In the genomic region with DNA sequence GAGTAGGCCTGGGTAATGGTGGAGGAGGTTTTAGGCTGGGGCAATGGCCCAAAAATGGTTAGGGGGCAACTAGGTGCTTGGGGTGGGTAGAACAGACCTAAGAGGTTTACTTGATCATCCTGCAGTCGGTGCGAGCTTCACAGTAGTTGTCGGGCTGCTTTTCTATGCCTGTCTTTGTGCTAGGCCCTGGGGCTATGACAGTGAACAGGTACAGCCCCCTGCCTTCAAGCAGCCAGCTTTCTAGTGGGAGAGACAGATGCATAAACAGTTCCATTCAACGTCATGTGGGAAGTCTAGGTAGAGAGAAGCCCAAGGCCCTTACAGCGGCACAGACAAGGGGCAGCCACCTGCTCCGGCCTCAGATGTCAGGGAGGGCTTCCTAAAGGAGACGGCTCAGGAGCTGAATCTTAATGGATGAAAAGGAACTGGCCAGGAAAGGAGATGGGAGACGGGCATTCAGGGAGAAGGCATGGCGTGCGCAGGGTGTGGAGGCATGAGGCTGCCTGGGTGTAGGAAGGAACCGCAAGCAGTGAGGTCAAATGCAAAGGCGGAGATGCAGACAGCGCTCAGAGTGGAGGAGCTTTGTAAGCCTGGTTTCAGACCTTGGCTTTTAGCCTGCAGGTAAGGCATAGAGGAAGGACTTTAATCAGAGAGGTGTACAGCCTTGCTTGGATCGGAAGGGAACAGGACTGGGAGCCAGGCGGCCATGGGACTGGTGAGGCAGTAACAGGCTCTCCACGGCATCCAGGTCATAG, we compare ENCODE assay signal across 15 cellular contexts. TPM values are rescaled to one million over a fixed set of nuclear protein-coding genes. Genes with fewer than 3 reads are reported as not detected.
DNase-seq lines count a peak whose midpoint lies in the region; ATAC-seq and TF ChIP-seq lines count a peak whose summit lies in the region.
"Had no signal": no experiment of that assay in that cellular context is flagged by ENCODE, and none has a peak within 500 bp of the region (broad histone marks: within the 10 kb centered on the region; RNA-seq: fewer than 3 reads in every experiment).

No MANE protein-coding gene starts in this region.

- CTCF ChIA-PET in SK-N-SH (lab: Yijun Ruan, JAX) = interaction anchor here (0.6 to 1.4 kb wide), 4 partner anchors 30 to 966 kb away, joined by 3 to 5 read pairs (median 3); no protein-coding TSS in a partner anchor
- CTCF ChIA-PET in T-cell (lab: Charles Lee) = no interaction called here

- H3K4me3 ChIP-seq in SK-N-SH (ENCODE audit: low read depth in 2 of 2, low read length in 1 of 2) (no peak overlapping the region), brain microvascular endothelial cell (ENCODE audit: low read depth, low read length) (no peak overlapping the region), mesenchymal stem cell (ENCODE audit: insufficient read depth in 1 of 2, low read depth in 1 of 2, low read length in 2 of 2) (no peak overlapping the region), smooth muscle cell (no peak overlapping the region)
- H3K4me3 ChIP-seq: K562, ovary, SJCRH30, suprapubic skin had no signal

- H3K4me1 Mint-ChIP-seq in T-cell = peaks cover 0 to 7% (median 3%) of the 10 kb centered on the region in 3 donors

- H3K18ac ChIP-seq in mesenchymal stem cell (ENCODE audit: low read depth in 1 of 2, low read length in 2 of 2) = peak overlapping the region in 1 of 2 experiments; percentile 64

- H3K14ac ChIP-seq in mesenchymal stem cell (ENCODE audit: low read length in 2 of 2) = no peak overlapping the region

- peak overlapping the region; percentile 27 for H2AK5ac ChIP-seq in mesenchymal stem cell (ENCODE audit: low read length, severe bottlenecking)

- H3F3A ChIP-seq in SK-N-SH (replicated peaks; ENCODE audit: insufficient read depth) = peaks cover 13% of the 10 kb centered on the region
- H3F3A ChIP-seq in smooth muscle cell (ENCODE audit: low read depth) = peaks cover 33% of the 10 kb centered on the region

- H3K4me1 ChIP-seq in SK-N-SH (ENCODE audit: control insufficient read depth in 1 of 2, insufficient read depth in 2 of 2, low read depth in 1 of 2, low read length in 1 of 2) = peaks cover 53 to 58% of the 10 kb centered on the region in 2 experiments
- H3K4me1 ChIP-seq in mesenchymal stem cell (ENCODE audit: control insufficient read depth, insufficient read depth, low read depth, low read length) = peaks cover 50% of the 10 kb centered on the region
- H3K4me1 ChIP-seq in smooth muscle cell (ENCODE audit: low read depth) = peaks cover 50% of the 10 kb centered on the region

- ATAC-seq in SK-N-SH treated with all-trans-retinoic acid at 6 μM for 48 hours (no peak), HG03139 (IDR thresholded peaks at IDR 0.05; ENCODE audit: unreplicated experiment) (no peak), T-cell (replicated peaks in 1 of 4) (no peak)
- ATAC-seq: HCT116 had no signal

- peak overlapping the region; percentile 65 for H3K4me2 ChIP-seq in SK-N-SH
- H3K4me2 ChIP-seq in mesenchymal stem cell (ENCODE audit: low read length, poor library complexity, severe bottlenecking) = no peak overlapping the region
- peak overlapping the region; percentile 68 for H3K4me2 ChIP-seq in smooth muscle cell

- H3K36me3 ChIP-seq in SK-N-SH (replicated peaks in 1 of 2; ENCODE audit: control insufficient read depth in 1 of 2, insufficient read depth in 2 of 2, low read length in 1 of 2) (peaks cover 5 to 19% of the 10 kb centered on the region in 2 experiments), brain microvascular endothelial cell (replicated peaks) (no peaks in the 10 kb centered on the region), mesenchymal stem cell (ENCODE audit: control insufficient read depth in 1 of 2, insufficient read depth in 2 of 2, low read depth in 1 of 2, low read length in 2 of 2) (peaks cover 0 to 2% of the 10 kb centered on the region in 2 experiments), smooth muscle cell (ENCODE audit: low read depth) (no peaks in the 10 kb centered on the region)
- H3K36me3 ChIP-seq: ovary, SJCRH30, suprapubic skin had no signal

- H3K79me1 ChIP-seq in mesenchymal stem cell (replicated peaks; ENCODE audit: low read length, poor library complexity, severe bottlenecking) = peaks cover 31% of the 10 kb centered on the region

- no peaks in the 10 kb centered on the region for H3K36me3 Mint-ChIP-seq in T-cell
- H3K36me3 Mint-ChIP-seq: CD4-positive, alpha-beta memory T cell had no signal

- no peak overlapping the region for H3K23ac ChIP-seq in mesenchymal stem cell (ENCODE audit: low read length in 2 of 2)

- POLR2A ChIA-PET in SK-N-SH (lab: Yijun Ruan, JAX) (no interaction called here), T-cell (lab: Charles Lee) (interaction anchor here in 1 of 2 donors (0.6 kb wide), 1 partner anchor 62 kb away, joined by 9 read pairs; no protein-coding TSS in a partner anchor)

- H2BK12ac ChIP-seq in mesenchymal stem cell (ENCODE audit: low read length in 2 of 2) = peak overlapping the region; percentile 17 to 80

- TF ChIP-seq CTCF in SK-N-SH (IDR thresholded peaks at IDR 0.05) = no peak
- TF ChIP-seq CTCF in brain microvascular endothelial cell (IDR thresholded peaks at IDR 0.05; ENCODE audit: low read depth, low read length, missing control alignments) = no peak
- TF ChIP-seq CTCF in smooth muscle cell (IDR thresholded peaks at IDR 0.05; ENCODE audit: borderline replicate concordance, insufficient read depth, poor library complexity, severe bottlenecking) = no peak

- peak overlapping the region; percentile 21; the same call in 1 of the 2 replicates for H3K9ac ChIP-seq in SK-N-SH
- peak overlapping the region; percentile 71 for H3K9ac ChIP-seq in mesenchymal stem cell (ENCODE audit: low read length)
- H3K9ac ChIP-seq in smooth muscle cell (ENCODE audit: low read depth) = peak overlapping the region; percentile 71

- peak overlapping the region; percentile 77 to 78; a peak in 3 of 4 replicates for H3K27ac ChIP-seq in SK-N-SH (ENCODE audit: low read depth in 2 of 2, low read length in 1 of 2)
- H3K27ac ChIP-seq in brain microvascular endothelial cell = peak overlapping the region; percentile 68
- H3K27ac ChIP-seq in mesenchymal stem cell (ENCODE audit: low read length, poor library complexity, severe bottlenecking) = no peak overlapping the region
- peak overlapping the region; percentile 92 for H3K27ac ChIP-seq in smooth muscle cell (ENCODE audit: low read depth)
- H3K27ac ChIP-seq: ovary, SJCRH30, suprapubic skin had no signal

- peak overlapping the region in 1 of 2 experiments; percentile 42 for H3K4ac ChIP-seq in mesenchymal stem cell (ENCODE audit: low read depth in 1 of 2, low read length in 2 of 2)

- H2BK15ac ChIP-seq in mesenchymal stem cell (ENCODE audit: low read depth, poor library complexity, severe bottlenecking) = no peak overlapping the region

- H3K27me3 Mint-ChIP-seq in T-cell = peaks cover 13 to 22% of the 10 kb centered on the region in 2 donors

- no peaks in the 10 kb centered on the region for H3K9me2 ChIP-seq in SK-N-SH

- H2AFZ ChIP-seq in SK-N-SH (ENCODE audit: low read depth) = no peak overlapping the region
- no peak overlapping the region for H2AFZ ChIP-seq in mesenchymal stem cell (ENCODE audit: low read depth, low read length)
- no peak overlapping the region for H2AFZ ChIP-seq in smooth muscle cell (ENCODE audit: low read depth)

- H3K27ac Mint-ChIP-seq in T-cell = no peak overlapping the region
- H3K27ac Mint-ChIP-seq: activated CD4-positive, alpha-beta memory T cell treated with anti-CD3 and anti-CD28 coated beads, Interleukin-2, amount 10 ng/mL, durations not matched to agents 7 days and 5 days; CD4-positive, alpha-beta memory T cell had no signal

- H3K79me2 ChIP-seq in SK-N-SH (ENCODE audit: insufficient read depth) (peaks cover 98% of the 10 kb centered on the region), smooth muscle cell (ENCODE audit: low read depth) (peaks cover 63% of the 10 kb centered on the region)

- no peak overlapping the region for H2BK5ac ChIP-seq in mesenchymal stem cell (ENCODE audit: low read depth, low read length, poor library complexity, severe bottlenecking)

- TF ChIP-seq RAD21 in SK-N-SH (IDR thresholded peaks at IDR 0.05; ENCODE audit: low read length) = no peak

- in situ Hi-C loops in brain microvascular endothelial cell (cut with HindIII; ENCODE audit: low pct_ligation_motif_present, low sequenced_read_pairs) = no loop called here

- WGBS in SK-N-SH (ENCODE audit: low lambda C conversion rate) = 97% methylated on average over 13 of the region's 16 CpGs
- 96% methylated on average over 16 of the region's 16 CpGs for WGBS in mesenchymal stem cell
- 92% methylated on average over 16 of the region's 16 CpGs for WGBS in smooth muscle cell (ENCODE audit: low lambda C conversion rate)

- H3K9me3 Mint-ChIP-seq in T-cell = no peaks in the 10 kb centered on the region
- H3K9me3 Mint-ChIP-seq: activated CD4-positive, alpha-beta memory T cell treated with anti-CD3 and anti-CD28 coated beads, Interleukin-2, amount 10 ng/mL, durations not matched to agents 7 days and 5 days; CD4-positive, alpha-beta memory T cell had no signal

- peak overlapping the region; percentile 34 for H4K91ac ChIP-seq in mesenchymal stem cell (ENCODE audit: low read length)

- TF ChIP-seq EP300 in SK-N-SH (IDR thresholded peaks at IDR 0.05; ENCODE audit: borderline replicate concordance in 1 of 2, low read depth in 1 of 2, low read length in 1 of 2) = no peak

- no peaks in the 10 kb centered on the region for H3K27me3 ChIP-seq in SK-N-SH (ENCODE audit: insufficient read depth)
- no peaks in the 10 kb centered on the region for H3K27me3 ChIP-seq in brain microvascular endothelial cell (replicated peaks)
- no peaks in the 10 kb centered on the region for H3K27me3 ChIP-seq in mesenchymal stem cell (ENCODE audit: control insufficient read depth in 1 of 2, insufficient read depth in 1 of 2, low read length in 2 of 2)
- no peaks in the 10 kb centered on the region for H3K27me3 ChIP-seq in smooth muscle cell (ENCODE audit: low read depth)
- H3K27me3 ChIP-seq: ovary, SJCRH30, suprapubic skin had no signal

- peak overlapping the region; percentile 0 for H4K8ac ChIP-seq in mesenchymal stem cell (ENCODE audit: low read length)

- H4K20me1 ChIP-seq in SK-N-SH (ENCODE audit: insufficient read depth) (peaks cover 75% of the 10 kb centered on the region), smooth muscle cell (ENCODE audit: low read depth) (peaks cover 89% of the 10 kb centered on the region)

- no peaks in the 10 kb centered on the region for H3K9me3 ChIP-seq in SK-N-SH
- no peaks in the 10 kb centered on the region for H3K9me3 ChIP-seq in mesenchymal stem cell (ENCODE audit: control insufficient read depth, low read length)
- H3K9me3 ChIP-seq in smooth muscle cell (replicated peaks; ENCODE audit: low read depth) = no peaks in the 10 kb centered on the region
- H3K9me3 ChIP-seq: ovary, SJCRH30, suprapubic skin had no signal

- H3K4me3 Mint-ChIP-seq in T-cell = no peak overlapping the region
- H3K4me3 Mint-ChIP-seq: activated CD4-positive, alpha-beta memory T cell treated with anti-CD3 and anti-CD28 coated beads, Interleukin-2, amount 10 ng/mL, durations not matched to agents 7 days and 5 days; CD4-positive, alpha-beta memory T cell had no signal

- DNase-seq in SK-N-SH (no peak), brain microvascular endothelial cell (no peak), mesenchymal stem cell (no peak), smooth muscle cell (lab: John Stamatoyannopoulos, UW; ENCODE audit: unreplicated experiment) (no peak), UCSD-AML1 (lab: John Stamatoyannopoulos, UW; ENCODE audit: unreplicated experiment) (no peak), T-cell (no peak)
- DNase-seq: activated CD4-positive, alpha-beta memory T cell treated with anti-CD3 and anti-CD28 coated beads, Interleukin-2, amount 10 ng/mL, durations not matched to agents 7 days and 5 days; CD4-positive, alpha-beta memory T cell had no signal

- H2BK120ac ChIP-seq in mesenchymal stem cell (ENCODE audit: low read depth, low read length) = no peak overlapping the region

RNA-seq across cellular contexts. Expression of a gene that starts 6.0 kb away (rescaled TPM):
- polyA plus RNA-seq in SK-N-SH (2012; rRNA removed) = 47.2 and 47.8 TPM in 2 replicates
- 20.8 and 27.3 TPM in 2 replicates for polyA plus RNA-seq in SK-N-SH (2012; cell fraction: cytosol; rRNA removed)
- polyA plus RNA-seq in SK-N-SH (2012; cell fraction: nucleus; rRNA removed) = 157 and 177 TPM in 2 replicates
- polyA plus RNA-seq in mesenchymal stem cell (2013, experiment 1 of 2) = 39.3 TPM
- polyA plus RNA-seq in mesenchymal stem cell (2013, experiment 2 of 2) = 37.2 TPM
- total RNA-seq in smooth muscle cell = 25.3 and 26.0 TPM in 2 replicates
- 22.2 and 30.9 TPM in 2 replicates for polyA plus RNA-seq in smooth muscle cell
- total RNA-seq in T-cell = 1 to 10 TPM; 3.2 to 6.7 (median 4.7) TPM
- polyA plus RNA-seq: CD4-positive, alpha-beta memory T cell had no signal

Comparison
In these comparisons a context has a peak if more than half of its experiments do, and no peak if none do; other contexts are left out.
1. H3K9ac ChIP-seq: peak in every context shown above with its lines; median percentile 71 in mesenchymal stem cell; 71 in smooth muscle cell; 21 in SK-N-SH.